Comparison of ENCODE assay signal across 25 cellular contexts in genomic region chr22:29213481-29213880, GRCh38. TPM values are rescaled to one million over a fixed set of nuclear protein-coding genes. Genes with fewer than 3 reads are reported as not detected.
"Had no signal": no experiment of that assay in that cellular context is flagged by ENCODE, and none has a peak within 500 bp of the region (broad histone marks: within the 10 kb centered on the region; RNA-seq: fewer than 3 reads in every experiment).

No MANE protein-coding gene starts in this region.

- H3K36me3 Mint-ChIP-seq: immature natural killer cell; memory B cell; natural killer cell; stimulated activated memory B cell treated with anti-CD40 and anti-IgM and Interleukin-4, amounts not matched to agents 10 μg/mL and 1 μg/mL and 100 μg/mL, for 72 hours; type B pancreatic cell had no signal

- H3K27me3 ChIP-seq: dorsolateral prefrontal cortex, gastrocnemius medialis, heart left ventricle, hepatocyte, right atrium auricular region, sigmoid colon, testis, tibial artery had no signal

- DNase-seq: effector CD4-positive, alpha-beta T cell; foreskin fibroblast; gastrocnemius medialis; immature natural killer cell; natural killer cell; stimulated activated CD4-positive, alpha-beta T cell treated with anti-CD3 and anti-CD28 coated beads, Interleukin-4, amount 100 ng/mL, for 4 hours; stimulated activated naive CD8-positive, alpha-beta T cell treated with anti-CD3 and anti-CD28 coated beads, Interleukin-15, Interleukin-2, amounts not matched to agents 100 U/mL and 50 U/mL, for 24 hours; substantia nigra; testis; tibial artery had no signal

- ATAC-seq: esophagus mucosa; gastrocnemius medialis; left lobe of liver; natural killer cell; stimulated activated memory B cell treated with anti-CD40 and anti-IgM and Interleukin-4, amounts not matched to agents 10 μg/mL and 1 μg/mL and 100 μg/mL, for 72 hours; stimulated activated naive CD8-positive, alpha-beta T cell treated with anti-CD3 and anti-CD28 coated beads, Interleukin-15, Interleukin-2, amounts not matched to agents 100 U/mL and 50 U/mL, for 24 hours had no signal

- H3K4me3 Mint-ChIP-seq: immature natural killer cell; memory B cell; natural killer cell; neural crest cell; stimulated activated memory B cell treated with anti-CD40 and anti-IgM and Interleukin-4, amounts not matched to agents 10 μg/mL and 1 μg/mL and 100 μg/mL, for 72 hours; type B pancreatic cell had no signal

- H3K9me3 Mint-ChIP-seq: immature natural killer cell; memory B cell; natural killer cell; neural crest cell; stimulated activated memory B cell treated with anti-CD40 and anti-IgM and Interleukin-4, amounts not matched to agents 10 μg/mL and 1 μg/mL and 100 μg/mL, for 72 hours; type B pancreatic cell had no signal

- H3K27me3 Mint-ChIP-seq: type B pancreatic cell had no signal

- H3K4me1 Mint-ChIP-seq: immature natural killer cell, natural killer cell had no signal

- H2AFZ ChIP-seq: hepatocyte had no signal

- H3K36me3 ChIP-seq: gastrocnemius medialis, heart left ventricle, prostate gland, right atrium auricular region, sigmoid colon, tibial artery had no signal

- H3K4me3 ChIP-seq: dorsolateral prefrontal cortex, gastrocnemius medialis, heart left ventricle, hepatocyte, lung, prostate gland, right atrium auricular region, sigmoid colon, testis, tibial artery had no signal

- H3K9me3 ChIP-seq: gastrocnemius medialis, heart left ventricle, prostate gland, right atrium auricular region, sigmoid colon, testis, tibial artery had no signal

- H3K27ac Mint-ChIP-seq: memory B cell; natural killer cell; stimulated activated memory B cell treated with anti-CD40 and anti-IgM and Interleukin-4, amounts not matched to agents 10 μg/mL and 1 μg/mL and 100 μg/mL, for 72 hours; type B pancreatic cell had no signal

- H3K4me1 ChIP-seq: gastrocnemius medialis, heart left ventricle, prostate gland, right atrium auricular region, tibial artery had no signal

- H3K27ac ChIP-seq: epithelial cell of prostate, gastrocnemius medialis, heart left ventricle, hepatocyte, prostate gland, right atrium auricular region, sigmoid colon, testis, tibial artery had no signal

- H3K4me2 ChIP-seq: hepatocyte had no signal

- H3K79me2 ChIP-seq: hepatocyte had no signal

RNA-seq across cellular contexts. Expression of gene EMID1, which starts 7.8 kb away (rescaled TPM):
- polyA plus RNA-seq: keratinocyte had no signal
